19 cellular contexts compared by ENCODE assay signal in the genomic region with DNA sequence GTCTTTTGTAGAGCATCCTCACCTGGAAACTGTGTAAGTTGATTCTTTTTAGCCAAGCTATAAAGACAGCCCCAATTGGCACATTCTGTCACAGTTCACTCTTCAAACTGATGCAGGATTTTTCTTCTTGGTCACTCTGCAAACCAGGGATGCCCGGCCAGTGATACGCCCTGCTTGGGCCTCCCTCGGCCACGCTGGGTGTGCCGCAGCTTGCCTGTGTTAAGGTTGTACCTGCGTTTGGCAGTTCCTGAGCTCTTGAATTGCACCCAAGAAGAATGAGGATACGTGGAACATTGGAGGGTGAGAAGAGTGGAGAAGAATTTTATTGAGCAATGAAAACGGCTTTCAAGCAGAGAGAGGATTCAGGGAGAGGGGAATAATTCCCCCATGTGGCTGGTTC. TPM values are rescaled to one million over a fixed set of nuclear protein-coding genes. Genes with fewer than 3 reads are reported as not detected.
DNase-seq lines count a peak whose midpoint lies in the region; ATAC-seq and TF ChIP-seq lines count a peak whose summit lies in the region.
"Had no signal": no experiment of that assay in that cellular context is flagged by ENCODE, and none has a peak within 500 bp of the region (broad histone marks: within the 10 kb centered on the region; RNA-seq: fewer than 3 reads in every experiment).

No MANE protein-coding gene starts in this region.

- H3K27me3 Mint-ChIP-seq in activated CD4-positive, alpha-beta memory T cell treated with anti-CD3 and anti-CD28 coated beads for 36 hours: no peaks in the 10 kb centered on the region
- H3K27me3 Mint-ChIP-seq in activated CD4-positive, alpha-beta memory T cell treated with anti-CD3 and anti-CD28 coated beads, Interleukin-2, amount 10 ng/mL, durations not matched to agents 7 days and 5 days: no peaks in the 10 kb centered on the region
- H3K27me3 Mint-ChIP-seq in T-cell: no peaks in the 10 kb centered on the region
- H3K27me3 Mint-ChIP-seq in effector memory CD8-positive, alpha-beta T cell: no peaks in the 10 kb centered on the region

- H3K27ac Mint-ChIP-seq in activated CD4-positive, alpha-beta memory T cell treated with anti-CD3 and anti-CD28 coated beads for 36 hours: peak overlapping the region; percentile 5
- no peak overlapping the region for H3K27ac Mint-ChIP-seq in activated CD4-positive, alpha-beta memory T cell treated with anti-CD3 and anti-CD28 coated beads, Interleukin-2, amount 10 ng/mL, durations not matched to agents 7 days and 5 days
- peak overlapping the region; percentile 94 to 96 for H3K27ac Mint-ChIP-seq in T-cell
- H3K27ac Mint-ChIP-seq in effector memory CD8-positive, alpha-beta T cell: peak overlapping the region; percentile 98 to 99

- H3K9me3 ChIP-seq in osteoblast (ENCODE audit: low read depth, low read length): no peaks in the 10 kb centered on the region
- H3K9me3 ChIP-seq: BLaER1, psoas muscle, SJSA1 had no signal

- ATAC-seq in T-cell (replicated peaks in 1 of 4) (no peak), left colon (no peak)
- ATAC-seq in effector memory CD8-positive, alpha-beta T cell (replicated peaks): no peak
- ATAC-seq: psoas muscle had no signal

- H3K4me3 Mint-ChIP-seq in activated CD4-positive, alpha-beta memory T cell treated with anti-CD3 and anti-CD28 coated beads for 36 hours: no peak overlapping the region
- H3K4me3 Mint-ChIP-seq in activated CD4-positive, alpha-beta memory T cell treated with anti-CD3 and anti-CD28 coated beads, Interleukin-2, amount 10 ng/mL, durations not matched to agents 7 days and 5 days: no peak overlapping the region
- peak overlapping the region in 1 of 3 donors; percentile 91 for H3K4me3 Mint-ChIP-seq in T-cell
- H3K4me3 Mint-ChIP-seq in effector memory CD8-positive, alpha-beta T cell: peak overlapping the region; percentile 14 to 27

- TF ChIP-seq CTCF in osteoblast (IDR thresholded peaks at IDR 0.05; ENCODE audit: extremely low read depth, low read depth, low read length) (no peak), foreskin fibroblast (IDR thresholded peaks at IDR 0.05; ENCODE audit: low read depth, low read length) (no peak)

- H3K4me2 ChIP-seq in osteoblast (ENCODE audit: insufficient read depth, low read length): no peak overlapping the region
- H3K4me2 ChIP-seq: BLaER1, KMS-11 had no signal

- POLR2A ChIA-PET in activated CD4-positive, alpha-beta memory T cell treated with anti-CD3 and anti-CD28 coated beads for 36 hours (lab: Charles Lee): no interaction called here
- POLR2A ChIA-PET in activated CD4-positive, alpha-beta memory T cell treated with anti-CD3 and anti-CD28 coated beads, Interleukin-2, amount 10 ng/mL, durations not matched to agents 7 days and 5 days (lab: Charles Lee): interaction anchor here (0.9 to 3.0 kb wide), 3 partner anchors 11 to 62 kb away, joined by 3 to 15 read pairs (median 9); a partner anchor contains a TSS
- POLR2A ChIA-PET in T-cell (lab: Charles Lee): interaction anchor here in 1 of 2 donors (2.1 kb wide), 1 partner anchor 8 kb away, joined by 6 read pairs; no protein-coding TSS in a partner anchor

- intact Hi-C loops in activated CD4-positive, alpha-beta memory T cell treated with anti-CD3 and anti-CD28 coated beads for 36 hours (cut with micrococcal nuclease): no loop called here
- intact Hi-C loops in left colon (cut with DNase I, micrococcal nuclease): no loop called here

- H3K4me1 ChIP-seq in osteoblast (ENCODE audit: insufficient read depth, low read length): peaks cover 61% of the 10 kb centered on the region

- no peak overlapping the region for H2AFZ ChIP-seq in osteoblast (ENCODE audit: low read length)

- H3K9me3 Mint-ChIP-seq in activated CD4-positive, alpha-beta memory T cell treated with anti-CD3 and anti-CD28 coated beads for 36 hours: no peaks in the 10 kb centered on the region
- no peaks in the 10 kb centered on the region for H3K9me3 Mint-ChIP-seq in activated CD4-positive, alpha-beta memory T cell treated with anti-CD3 and anti-CD28 coated beads, Interleukin-2, amount 10 ng/mL, durations not matched to agents 7 days and 5 days
- H3K9me3 Mint-ChIP-seq in T-cell: no peaks in the 10 kb centered on the region
- no peaks in the 10 kb centered on the region for H3K9me3 Mint-ChIP-seq in effector memory CD8-positive, alpha-beta T cell

- H3K79me2 ChIP-seq in osteoblast (ENCODE audit: insufficient read depth, low read length): peaks cover 77% of the 10 kb centered on the region

- H4K20me1 ChIP-seq in osteoblast (ENCODE audit: insufficient read depth, low read length): peaks cover 15% of the 10 kb centered on the region

- peak overlapping the region; percentile 65 for H3K27ac ChIP-seq in osteoblast (ENCODE audit: low read depth, low read length)
- H3K27ac ChIP-seq: BLaER1, KMS-11, psoas muscle, SJSA1, skin epidermis had no signal

- CTCF ChIA-PET in activated CD4-positive, alpha-beta memory T cell treated with anti-CD3 and anti-CD28 coated beads for 36 hours (lab: Charles Lee): interaction anchor here (2.1 to 25.3 kb wide), 2 partner anchors 11 to 20 kb away, joined by 24 to 360 read pairs; no protein-coding TSS in a partner anchor
- CTCF ChIA-PET in activated CD4-positive, alpha-beta memory T cell treated with anti-CD3 and anti-CD28 coated beads, Interleukin-2, amount 10 ng/mL, durations not matched to agents 7 days and 5 days (lab: Charles Lee): interaction anchor here (1.3 to 13.6 kb wide), 3 partner anchors 7 to 35 kb away, joined by 3 to 201 read pairs (median 99); no protein-coding TSS in a partner anchor
- CTCF ChIA-PET in T-cell (lab: Charles Lee): interaction anchor here in 1 of 2 donors (1.5 to 1.6 kb wide), 2 partner anchors 20 kb away, joined by 4 to 5 read pairs; no protein-coding TSS in a partner anchor

- peaks cover 5% of the 10 kb centered on the region for H3K36me3 Mint-ChIP-seq in activated CD4-positive, alpha-beta memory T cell treated with anti-CD3 and anti-CD28 coated beads for 36 hours
- H3K36me3 Mint-ChIP-seq in activated CD4-positive, alpha-beta memory T cell treated with anti-CD3 and anti-CD28 coated beads, Interleukin-2, amount 10 ng/mL, durations not matched to agents 7 days and 5 days (ENCODE audit: low read depth): peaks cover 57% of the 10 kb centered on the region
- peaks cover 16% of the 10 kb centered on the region for H3K36me3 Mint-ChIP-seq in T-cell
- H3K36me3 Mint-ChIP-seq in effector memory CD8-positive, alpha-beta T cell (ENCODE audit: insufficient read depth): peaks cover 38% of the 10 kb centered on the region

- peaks cover 94% of the 10 kb centered on the region for H3K4me1 Mint-ChIP-seq in activated CD4-positive, alpha-beta memory T cell treated with anti-CD3 and anti-CD28 coated beads for 36 hours (ENCODE audit: low read depth)
- peaks cover 93% of the 10 kb centered on the region for H3K4me1 Mint-ChIP-seq in activated CD4-positive, alpha-beta memory T cell treated with anti-CD3 and anti-CD28 coated beads, Interleukin-2, amount 10 ng/mL, durations not matched to agents 7 days and 5 days
- H3K4me1 Mint-ChIP-seq in T-cell: peaks cover 90 to 98% (median 95%) of the 10 kb centered on the region in 3 donors
- peaks cover 66 to 87% of the 10 kb centered on the region in 2 donors for H3K4me1 Mint-ChIP-seq in effector memory CD8-positive, alpha-beta T cell (ENCODE audit: low read depth in 2 of 2)

- H3K4me3 ChIP-seq in osteoblast (ENCODE audit: insufficient read depth, low read length) (no peak overlapping the region), H7 (ENCODE audit: insufficient read depth, low read depth, low read length) (no peak overlapping the region), foreskin fibroblast (ENCODE audit: low read depth in 1 of 2, low read length in 2 of 2) (no peak overlapping the region)
- H3K4me3 ChIP-seq: BLaER1, psoas muscle, SJSA1, skin epidermis had no signal

- H3K36me3 ChIP-seq in osteoblast (ENCODE audit: insufficient read depth, low read length) (peaks cover 13% of the 10 kb centered on the region), H7 (replicated peaks; ENCODE audit: control insufficient read depth, insufficient read depth, low read length) (no peaks in the 10 kb centered on the region)
- H3K36me3 ChIP-seq: SJSA1 had no signal

- DNase-seq in activated CD4-positive, alpha-beta memory T cell treated with anti-CD3 and anti-CD28 coated beads for 36 hours: no peak
- DNase-seq in activated CD4-positive, alpha-beta memory T cell treated with anti-CD3 and anti-CD28 coated beads, Interleukin-2, amount 10 ng/mL, durations not matched to agents 7 days and 5 days: no peak
- DNase-seq in T-cell (no peak), osteoblast (ENCODE audit: insufficient read length, low spot score, missing footprints) (no peak), H7 (no peak), foreskin fibroblast (no peak), left colon (no peak)
- no peak for DNase-seq in effector memory CD8-positive, alpha-beta T cell
- DNase-seq: aorta; cerebellar nuclear complex; effector CD4-positive, alpha-beta T cell; kidney glomerular epithelial cell; NCI-H1930; psoas muscle; substantia nigra had no signal

- H3K27me3 ChIP-seq in osteoblast (ENCODE audit: insufficient read depth, low read length): no peaks in the 10 kb centered on the region
- no peaks in the 10 kb centered on the region for H3K27me3 ChIP-seq in H7 (ENCODE audit: control insufficient read depth, insufficient read depth, low read length)
- H3K27me3 ChIP-seq: BLaER1, SJSA1 had no signal

RNA-seq across cellular contexts. Expression of a gene that starts 49.9 kb away (rescaled TPM):
- total RNA-seq in activated CD4-positive, alpha-beta memory T cell treated with anti-CD3 and anti-CD28 coated beads for 36 hours: 100 to 1,000 TPM; 104 to 109 TPM
- 10 to 100 TPM; 82.1 to 82.9 TPM for total RNA-seq in activated CD4-positive, alpha-beta memory T cell treated with anti-CD3 and anti-CD28 coated beads, Interleukin-2, amount 10 ng/mL, durations not matched to agents 7 days and 5 days
- total RNA-seq in T-cell: 10 to 100 TPM; 60.2 to 95.4 (median 73.2) TPM
- 76.7 and 77.5 TPM in 2 replicates for total RNA-seq in osteoblast
- 144 and 169 TPM in 2 replicates for total RNA-seq in H7 (2014; rRNA removed; shearing (Covaris generic))
- 10 to 100 TPM; 49.4 to 51.4 TPM for total RNA-seq in left colon

Comparison
In these comparisons a context has a peak if more than half of its experiments do, and no peak if none do; other contexts are left out.
1. H3K4me3 Mint-ChIP-seq: peak in effector memory CD8-positive, alpha-beta T cell (2 of 2); none in activated CD4-positive, alpha-beta memory T cell treated with anti-CD3 and anti-CD28 coated beads for 36 hours (single experiment) and activated CD4-positive, alpha-beta memory T cell treated with anti-CD3 and anti-CD28 coated beads, Interleukin-2, amount 10 ng/mL, durations not matched to agents 7 days and 5 days (single experiment).